ENCODE assay signal across 14 cellular contexts in genomic region chr9:133677126-133678010, GRCh38. TPM values are rescaled to one million over a fixed set of nuclear protein-coding genes. Genes with fewer than 3 reads are reported as not detected.
DNase-seq lines count a peak whose midpoint lies in the region; ATAC-seq and TF ChIP-seq lines count a peak whose summit lies in the region.
"Had no signal": no experiment of that assay in that cellular context is flagged by ENCODE, and none has a peak within 500 bp of the region (broad histone marks: within the 10 kb centered on the region; RNA-seq: fewer than 3 reads in every experiment).

No MANE protein-coding gene starts in this region.

- H3K27ac ChIP-seq in lung (ENCODE audit: low read depth in 1 of 2, low read length in 1 of 2): no peak overlapping the region
- peak overlapping the region; percentile 55 for H3K27ac ChIP-seq in upper lobe of right lung

- H3K4me1 ChIP-seq in lung (ENCODE audit: control insufficient read depth in 2 of 2, insufficient read depth in 2 of 2, low read length in 2 of 2) (peaks cover 0 to 6% of the 10 kb centered on the region in 2 donors), upper lobe of right lung (peaks cover 10% of the 10 kb centered on the region), BE2C (peaks cover 13% of the 10 kb centered on the region)
- H3K4me1 ChIP-seq: body of pancreas, HAP-1 had no signal

- H3K36me3 ChIP-seq in lung (ENCODE audit: control insufficient read depth in 2 of 2, insufficient read depth in 2 of 2, low read length in 2 of 2) (no peaks in the 10 kb centered on the region), upper lobe of right lung (no peaks in the 10 kb centered on the region), BE2C (no peaks in the 10 kb centered on the region)
- H3K36me3 ChIP-seq: HAP-1, left lung had no signal

- H3K9me3 ChIP-seq in lung (ENCODE audit: control insufficient read depth in 2 of 2, insufficient read depth in 1 of 2, low read length in 1 of 2): no peaks in the 10 kb centered on the region
- H3K9me3 ChIP-seq in upper lobe of right lung: no peaks in the 10 kb centered on the region
- no peaks in the 10 kb centered on the region for H3K9me3 ChIP-seq in BE2C
- H3K9me3 ChIP-seq: body of pancreas, HAP-1, left lung had no signal

- 89 to 90% methylated on average over 17 of the region's 17 CpGs for WGBS in lung, 2 donors

- H3K27me3 ChIP-seq in lung (ENCODE audit: control insufficient read depth, insufficient read depth) (no peaks in the 10 kb centered on the region), upper lobe of right lung (no peaks in the 10 kb centered on the region), BE2C (no peaks in the 10 kb centered on the region)
- H3K27me3 ChIP-seq: body of pancreas, left lung had no signal

- H3K4me3 ChIP-seq in lung (no peak overlapping the region), upper lobe of right lung (no peak overlapping the region), BE2C (ENCODE audit: low read depth, low read length) (no peak overlapping the region)
- H3K4me3 ChIP-seq: body of pancreas, HAP-1, left lung had no signal

- peak; percentile 12 for ATAC-seq in lung (ENCODE audit: insufficient read depth, low FRiP score)
- no peak for ATAC-seq in upper lobe of right lung
- ATAC-seq in GM21786 (IDR thresholded peaks at IDR 0.05; ENCODE audit: unreplicated experiment): no peak
- ATAC-seq: body of pancreas, left lung had no signal

- DNase-seq in stimulated activated CD4-positive, alpha-beta T cell treated with anti-CD3 and anti-CD28 coated beads, Interleukin-12 subunit alpha, Interleukin-12 subunit beta, amount 100 ng/mL, for 48 hours (ENCODE audit: low read depth in 2 of 3, low spot score in 1 of 3): peak; percentile 13 to 47 (median 42)
- no peak for DNase-seq in stimulated activated CD4-positive, alpha-beta T cell treated with anti-CD3 and anti-CD28 coated beads, Interleukin-12 subunit alpha, Interleukin-12 subunit beta, amount 100 ng/mL, for 4 hours
- DNase-seq in activated T-helper 1 cell treated with Interleukin-2 at 50 U/mL for 16 hours (ENCODE audit: low read depth) (peak; percentile 57), lung (ENCODE audit: low spot score) (no peak), upper lobe of right lung (no peak), head of caudate nucleus (no peak), BE2C (no peak)
- DNase-seq: body of pancreas, NCI-H748 treated with DMSO at 0.1 percent for 48 hours had no signal

- intact Hi-C loops in upper lobe of right lung (cut with DNase I): no loop called here
- intact Hi-C loops in head of caudate nucleus (cut with DNase I): no loop called here

- TF ChIP-seq CTCF in lung (IDR thresholded peaks at IDR 0.05; ENCODE audit: control extremely low read depth, extremely low read depth) (no peak), upper lobe of right lung (IDR thresholded peaks at IDR 0.05) (no peak), BE2C (IDR thresholded peaks at IDR 0.05; ENCODE audit: low read depth, low read length) (no peak)

RNA-seq across cellular contexts. Expression of gene DBH, which starts 41.2 kb away (rescaled TPM):
- total RNA-seq in lung (under 1 TPM; 0.06 to 0.48 TPM), upper lobe of right lung (not detected)
- under 1 TPM; 0.08 TPM for polyA plus RNA-seq in lung
- 42.7 TPM for polyA plus RNA-seq in BE2C (2012; ENCODE audit: insufficient read depth, insufficient read length, low read depth)
- total RNA-seq: body of pancreas, MCF 10A had no signal
- polyA plus RNA-seq: AG04450 had no signal

Comparison
In these comparisons a context has a peak if more than half of its experiments do, and no peak if none do; other contexts are left out.
1. DNase-seq: peak in stimulated activated CD4-positive, alpha-beta T cell treated with anti-CD3 and anti-CD28 coated beads, Interleukin-12 subunit alpha, Interleukin-12 subunit beta, amount 100 ng/mL, for 48 hours (3 of 3) and activated T-helper 1 cell treated with Interleukin-2 at 50 U/mL for 16 hours (single experiment); none in stimulated activated CD4-positive, alpha-beta T cell treated with anti-CD3 and anti-CD28 coated beads, Interleukin-12 subunit alpha, Interleukin-12 subunit beta, amount 100 ng/mL, for 4 hours (single experiment), lung (single experiment), upper lobe of right lung (single experiment), head of caudate nucleus (0 of 42) and BE2C (single experiment).